In the genomic region with DNA sequence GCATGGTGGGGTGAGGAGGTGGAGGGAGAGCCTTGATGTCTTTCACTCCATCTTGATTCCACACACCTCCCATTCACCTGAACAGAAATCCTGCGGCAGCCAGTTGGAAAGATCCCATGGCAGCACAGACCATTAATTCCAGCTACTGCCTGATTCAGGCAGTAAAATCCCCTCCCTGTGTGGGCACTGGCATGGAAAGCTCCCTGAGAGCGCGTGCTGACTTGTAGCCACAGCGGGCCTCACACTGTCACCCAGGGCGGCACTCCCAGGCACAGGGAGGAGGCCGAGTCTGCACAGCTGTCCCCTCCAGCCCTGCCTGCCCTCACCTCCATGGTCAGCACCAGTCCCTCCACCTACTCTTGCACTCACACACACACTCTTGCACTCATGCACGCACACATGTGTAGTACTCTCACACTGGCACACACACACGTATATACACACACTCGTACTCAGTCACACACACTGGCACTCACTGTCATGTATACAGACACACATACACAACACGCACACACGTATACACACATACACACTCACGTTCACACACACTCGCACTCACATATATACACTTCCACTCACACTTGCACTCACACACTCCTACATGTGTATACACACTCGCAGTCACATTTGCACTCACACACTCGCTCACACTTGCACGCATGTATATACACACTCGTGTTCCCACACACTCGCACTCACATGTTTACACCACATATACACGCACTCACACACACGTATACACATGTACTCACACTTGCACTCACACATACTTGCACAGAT, we compare ENCODE assay signal across 1 cellular context.
TF ChIP-seq lines count a peak whose summit lies in the region.

No MANE protein-coding gene starts in this region.

TF ChIP-seq in HEK293, 187 proteins besides CTCF, POLR2A, EP300 and RAD21 (continued from another document):
- peak; percentile 73 for TF ChIP-seq ZNF18 (tag by site-specific recombination; IDR thresholded peaks at IDR 0.05)
- TF ChIP-seq, protein P1, sequence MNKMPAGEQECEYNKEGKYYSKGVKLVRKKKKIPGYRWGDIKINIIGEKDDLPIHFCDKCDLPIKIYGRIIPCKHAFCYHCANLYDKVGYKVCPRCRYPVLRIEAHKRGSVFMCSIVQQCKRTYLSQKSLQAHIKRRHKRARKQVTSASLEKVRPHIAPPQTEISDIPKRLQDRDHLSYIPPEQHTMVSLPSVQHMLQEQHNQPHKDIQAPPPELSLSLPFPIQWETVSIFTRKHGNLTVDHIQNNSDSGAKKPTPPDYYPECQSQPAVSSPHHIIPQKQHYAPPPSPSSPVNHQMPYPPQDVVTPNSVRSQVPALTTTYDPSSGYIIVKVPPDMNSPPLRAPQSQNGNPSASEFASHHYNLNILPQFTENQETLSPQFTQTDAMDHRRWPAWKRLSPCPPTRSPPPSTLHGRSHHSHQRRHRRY (tag by site-specific recombination; IDR thresholded peaks at IDR 0.05): no peak
